Comparison of ENCODE assay signal across 8 cellular contexts in genomic region chr4:75939890-75940691, GRCh38. TPM values are rescaled to one million over a fixed set of nuclear protein-coding genes. Genes with fewer than 3 reads are reported as not detected.
DNase-seq lines count a peak whose midpoint lies in the region; ATAC-seq, FAIRE-seq and TF ChIP-seq lines count a peak whose summit lies in the region.

No MANE protein-coding gene starts in this region.

- no peaks in the 10 kb centered on the region for H3K27me3 Mint-ChIP-seq in CD8-positive, alpha-beta T cell (ENCODE audit: low read depth)
- H3K27me3 Mint-ChIP-seq in glutamatergic neuron (ENCODE audit: unreplicated experiment) (peaks cover 1% of the 10 kb centered on the region), osteocyte (ENCODE audit: unreplicated experiment) (no peaks in the 10 kb centered on the region)

- intact Hi-C loops in CD8-positive, alpha-beta T cell (cut with DNase I, micrococcal nuclease), result loop anchor here (1.0 to 10.0 kb wide), 13 partner anchors 45 to 428 kb away; partner anchors contain the start of genes CDKL2 (in 2 of the 2), NUP54 (in 2 of the 2), RCHY1 (in 2 of the 2) and SCARB2 (in 2 of the 2)

- peak overlapping the region; percentile 85 for H3K4me3 ChIP-seq in CD8-positive, alpha-beta T cell (ENCODE audit: low read depth, low read length)
- peak overlapping the region; percentile 80 for H3K4me3 ChIP-seq in thymus (ENCODE audit: low read length)

- peak overlapping the region; percentile 95 for H3K27ac Mint-ChIP-seq in CD8-positive, alpha-beta T cell
- H3K27ac Mint-ChIP-seq in glutamatergic neuron (ENCODE audit: unreplicated experiment), result peak overlapping the region; percentile 75
- H3K27ac Mint-ChIP-seq in osteocyte (ENCODE audit: unreplicated experiment), result peak overlapping the region; percentile 89

- POLR2A ChIA-PET in CD8-positive, alpha-beta T cell (lab: Charles Lee), result interaction anchor here (0.7 to 2.3 kb wide), 12 partner anchors 9 to 425 kb away, joined by 3 to 16 read pairs (median 5); partner anchors contain the start of genes G3BP2, NUP54, RCHY1 and SDAD1

- peak; percentile 37 to 80 (median 66) for DNase-seq in CD8-positive, alpha-beta T cell
- DNase-seq in GM19239 (ENCODE audit: insufficient read length, low spot score), result peak; percentile 70
- peak; percentile 58 for DNase-seq in SK-N-DZ (ENCODE audit: low spot score)
- peak; percentile 79 for DNase-seq in activated naive CD4-positive, alpha-beta T cell treated with anti-CD3 and anti-CD28 coated beads, Interleukin-2, amount 50 U/mL, for 16 hours
- peak; percentile 80 for DNase-seq in glutamatergic neuron
- no peak for DNase-seq in osteocyte (ENCODE audit: extremely low spot score, unreplicated experiment)

- no peaks in the 10 kb centered on the region for H3K27me3 ChIP-seq in CD8-positive, alpha-beta T cell (ENCODE audit: insufficient read depth, low read length)
- no peaks in the 10 kb centered on the region for H3K27me3 ChIP-seq in thymus (ENCODE audit: control insufficient read depth, insufficient read depth)

- no peaks in the 10 kb centered on the region for H3K9me3 Mint-ChIP-seq in CD8-positive, alpha-beta T cell
- H3K9me3 Mint-ChIP-seq in glutamatergic neuron (ENCODE audit: unreplicated experiment) (peaks cover 6% of the 10 kb centered on the region), osteocyte (ENCODE audit: unreplicated experiment) (no peaks in the 10 kb centered on the region)

- CTCF ChIA-PET in CD8-positive, alpha-beta T cell (lab: Charles Lee), result interaction anchor here (0.6 to 1.0 kb wide), 2 partner anchors 10 to 24 kb away, joined by 3 read pairs; no protein-coding TSS in a partner anchor

- H3K27ac ChIP-seq in CD8-positive, alpha-beta T cell (ENCODE audit: low read depth, low read length), result peak overlapping the region; percentile 88
- H3K27ac ChIP-seq in thymus (ENCODE audit: low read depth), result peak overlapping the region; percentile 70

- H3K4me3 Mint-ChIP-seq in CD8-positive, alpha-beta T cell, result peak overlapping the region; percentile 95
- H3K4me3 Mint-ChIP-seq in glutamatergic neuron (ENCODE audit: unreplicated experiment) (peak overlapping the region; percentile 93), osteocyte (ENCODE audit: unreplicated experiment) (peak overlapping the region; percentile 94)

- H3K36me3 ChIP-seq in CD8-positive, alpha-beta T cell (ENCODE audit: insufficient read depth, low read length), result no peaks in the 10 kb centered on the region
- H3K36me3 ChIP-seq in thymus (ENCODE audit: control insufficient read depth, insufficient read depth), result no peaks in the 10 kb centered on the region

- no peak for TF ChIP-seq CTCF in CD8-positive, alpha-beta T cell (IDR thresholded peaks at IDR 0.05)
- TF ChIP-seq CTCF in glutamatergic neuron (IDR thresholded peaks at IDR 0.05; ENCODE audit: partially characterized antibody, unreplicated experiment) (no peak), osteocyte (IDR thresholded peaks at IDR 0.05) (no peak)

- H3K4me1 ChIP-seq in CD8-positive, alpha-beta T cell (ENCODE audit: insufficient read depth, low read length), result peaks cover 5% of the 10 kb centered on the region
- peaks cover 4% of the 10 kb centered on the region for H3K4me1 ChIP-seq in thymus (ENCODE audit: control insufficient read depth, insufficient read depth, low read length)

- H3K36me3 Mint-ChIP-seq in CD8-positive, alpha-beta T cell, result peaks cover 33% of the 10 kb centered on the region
- H3K36me3 Mint-ChIP-seq in glutamatergic neuron (ENCODE audit: unreplicated experiment) (no peaks in the 10 kb centered on the region), osteocyte (ENCODE audit: unreplicated experiment) (no peaks in the 10 kb centered on the region)

- peak; percentile 65 for ATAC-seq in CD8-positive, alpha-beta T cell
- ATAC-seq in HG03442 (IDR thresholded peaks at IDR 0.05; ENCODE audit: unreplicated experiment), result peak; percentile 52

- H3K9me3 ChIP-seq in CD8-positive, alpha-beta T cell (ENCODE audit: low read length), result no peaks in the 10 kb centered on the region
- no peaks in the 10 kb centered on the region for H3K9me3 ChIP-seq in thymus (ENCODE audit: control insufficient read depth)

- H3K4me1 Mint-ChIP-seq in CD8-positive, alpha-beta T cell (ENCODE audit: low read depth), result peaks cover 27% of the 10 kb centered on the region
- H3K4me1 Mint-ChIP-seq in glutamatergic neuron (ENCODE audit: low read depth, unreplicated experiment) (peaks cover 20% of the 10 kb centered on the region), osteocyte (ENCODE audit: unreplicated experiment) (peaks cover 18% of the 10 kb centered on the region)

- peak; percentile 88 for FAIRE-seq in GM19239 (lab: Jason Lieb, UNC)

- under 1% methylated on average over 67 of the region's 67 CpGs for WGBS in thymus

RNA-seq across cellular contexts. Expression of gene NAAA, which starts 0.7 kb away (rescaled TPM):
- total RNA-seq in CD8-positive, alpha-beta T cell, result 10 to 100 TPM; 26.1 to 30.4 TPM
- 28.8 and 42.1 TPM in 2 replicates for polyA plus RNA-seq in SK-N-DZ (2014; cell fraction: cytosol; rRNA removed)
- 12.2 and 42.3 TPM in 2 replicates for polyA plus RNA-seq in SK-N-DZ (2014; cell fraction: nucleus; rRNA removed)
- 13.7 TPM for total RNA-seq in glutamatergic neuron (ENCODE audit: unreplicated experiment)
- total RNA-seq in osteocyte, result 15.0 and 17.0 TPM in 2 replicates
- 21.7 TPM for polyA plus RNA-seq in thymus

RNA-seq across cellular contexts. Expression of gene PPEF2, which starts 37.8 kb away (rescaled TPM):
- under 1 TPM in 1 of 2 experiments, not detected in 1; 0.30 TPM for total RNA-seq in CD8-positive, alpha-beta T cell
- polyA plus RNA-seq in SK-N-DZ (2014; cell fraction: cytosol; rRNA removed), result not detected in 2 replicates
- not detected in 2 replicates for polyA plus RNA-seq in SK-N-DZ (2014; cell fraction: nucleus; rRNA removed)
- total RNA-seq in glutamatergic neuron (ENCODE audit: unreplicated experiment) (not detected), osteocyte (not detected in 2 replicates)
- 0.07 TPM for polyA plus RNA-seq in thymus

RNA-seq across cellular contexts. Expression of gene SDAD1, which starts 50.7 kb away (rescaled TPM):
- total RNA-seq in CD8-positive, alpha-beta T cell, result 10 to 100 TPM; 23.0 to 24.8 TPM
- polyA plus RNA-seq in SK-N-DZ (2014; cell fraction: cytosol; rRNA removed), result 44.7 and 45.7 TPM in 2 replicates
- polyA plus RNA-seq in SK-N-DZ (2014; cell fraction: nucleus; rRNA removed), result 31.2 and 43.5 TPM in 2 replicates
- total RNA-seq in glutamatergic neuron (ENCODE audit: unreplicated experiment), result 30.4 TPM
- total RNA-seq in osteocyte, result 38.9 and 43.0 TPM in 2 replicates
- polyA plus RNA-seq in thymus, result 23.4 TPM
